ENCODE assay signal across 8 cellular contexts in the genomic region with DNA sequence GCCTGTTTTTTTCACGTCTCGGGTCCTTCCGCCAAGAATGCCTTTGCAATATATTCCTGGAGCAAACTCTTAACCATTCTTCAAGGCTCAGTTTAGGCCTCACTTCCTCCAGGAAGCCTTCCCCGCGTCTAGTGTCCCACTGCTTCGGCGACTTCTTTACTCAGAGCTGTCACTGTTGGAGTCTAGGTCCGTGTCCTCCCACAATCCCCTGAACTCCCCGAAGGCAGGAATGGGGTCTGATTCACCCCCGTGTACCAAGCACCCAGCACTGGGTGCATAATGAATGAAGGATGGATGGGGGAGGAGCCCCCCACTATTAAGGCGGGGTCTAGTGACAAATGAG. TPM values are rescaled to one million over a fixed set of nuclear protein-coding genes. Genes with fewer than 3 reads are reported as not detected.
DNase-seq lines count a peak whose midpoint lies in the region; ATAC-seq and TF ChIP-seq lines count a peak whose summit lies in the region.

No MANE protein-coding gene starts in this region.

- intact Hi-C loops in CD4-positive, alpha-beta T cell (cut with DNase I, micrococcal nuclease), result loop anchor here (2.0 to 10.0 kb wide), 4 partner anchors 20 to 168 kb away; partner anchors contain the start of gene PHAF1 (in 1 of the 2)

- H3K9me2 ChIP-seq in OCI-LY1 (ENCODE audit: low read depth, low read length), result no peaks in the 10 kb centered on the region

- H3K9me3 Mint-ChIP-seq in CD4-positive, alpha-beta T cell, result no peaks in the 10 kb centered on the region
- H3K9me3 Mint-ChIP-seq in HFFc6, result no peaks in the 10 kb centered on the region

- H3K4me3 ChIP-seq in OCI-LY1 (ENCODE audit: low read depth, low read length, poor library complexity, severe bottlenecking) (peak overlapping the region; percentile 68), epithelial cell of proximal tubule (ENCODE audit: low read depth, low read length) (peak overlapping the region; percentile 66), parathyroid adenoma (ENCODE audit: low read depth, low read length) (peak overlapping the region; percentile 81)

- DNase-seq in CD4-positive, alpha-beta T cell, result no peak
- DNase-seq in epithelial cell of proximal tubule (ENCODE audit: low read depth) (no peak), NCI-H1436 (lab: John Stamatoyannopoulos, UW) (no peak), germinal center (ENCODE audit: low spot score) (no peak), HFFc6 (no peak)

- H3K27ac ChIP-seq in CD4-positive, alpha-beta T cell (ENCODE audit: low read depth, low read length), result peak overlapping the region; percentile 87
- H3K27ac ChIP-seq in OCI-LY1 (ENCODE audit: low read depth, low read length, poor library complexity, severe bottlenecking) (no peak overlapping the region), parathyroid adenoma (peak overlapping the region; percentile 96)

- peaks cover 23% of the 10 kb centered on the region for H3K4me1 ChIP-seq in OCI-LY1 (ENCODE audit: insufficient read depth, low read length, severe bottlenecking)
- peaks cover 18% of the 10 kb centered on the region for H3K4me1 ChIP-seq in parathyroid adenoma

- no peaks in the 10 kb centered on the region for H3K36me3 Mint-ChIP-seq in CD4-positive, alpha-beta T cell (ENCODE audit: low read depth)
- peaks cover 4% of the 10 kb centered on the region; the same call in 1 of the 2 replicates for H3K36me3 Mint-ChIP-seq in HFFc6 (ENCODE audit: low read depth)

- H3K9me3 ChIP-seq in CD4-positive, alpha-beta T cell (ENCODE audit: control insufficient read depth, low read length), result no peaks in the 10 kb centered on the region
- no peaks in the 10 kb centered on the region for H3K9me3 ChIP-seq in OCI-LY1 (ENCODE audit: low read length)
- H3K9me3 ChIP-seq in parathyroid adenoma (ENCODE audit: control insufficient read depth, low read length), result no peaks in the 10 kb centered on the region

- peaks cover 18% of the 10 kb centered on the region for H3K4me1 Mint-ChIP-seq in CD4-positive, alpha-beta T cell (ENCODE audit: low read depth)
- peaks cover 21% of the 10 kb centered on the region for H3K4me1 Mint-ChIP-seq in HFFc6 (ENCODE audit: low read depth)

- peaks cover 7% of the 10 kb centered on the region for H3K27me3 Mint-ChIP-seq in CD4-positive, alpha-beta T cell
- peaks cover 3% of the 10 kb centered on the region for H3K27me3 Mint-ChIP-seq in HFFc6 (ENCODE audit: insufficient read depth)

- CTCF ChIA-PET in CD4-positive, alpha-beta T cell (lab: Charles Lee), result interaction anchor here (1.5 to 1.7 kb wide), 3 partner anchors 23 to 229 kb away, joined by 5 to 6 read pairs (median 5); partner anchors contain the start of genes FBXL8 and TRADD

- H3K4me2 ChIP-seq in OCI-LY1 (ENCODE audit: low read length) (peak overlapping the region; percentile 82), parathyroid adenoma (ENCODE audit: low read length) (peak overlapping the region; percentile 94)

- no peak overlapping the region for H3K4me3 Mint-ChIP-seq in CD4-positive, alpha-beta T cell
- no peak overlapping the region for H3K4me3 Mint-ChIP-seq in HFFc6

- no peak overlapping the region for H3K27ac Mint-ChIP-seq in CD4-positive, alpha-beta T cell
- no peak overlapping the region for H3K27ac Mint-ChIP-seq in HFFc6

- no peak overlapping the region for H2AFZ ChIP-seq in OCI-LY1 (ENCODE audit: low read length)
- H2AFZ ChIP-seq in parathyroid adenoma, result peak overlapping the region; percentile 92

- no peak for TF ChIP-seq CTCF in CD4-positive, alpha-beta T cell (IDR thresholded peaks at IDR 0.05)
- no peak for TF ChIP-seq CTCF in OCI-LY1 (IDR thresholded peaks at IDR 0.05; ENCODE audit: low read length)
- TF ChIP-seq CTCF in epithelial cell of proximal tubule (conservative IDR thresholded peaks at IDR 0.05; ENCODE audit: low read depth, low read length), result no peak
- no peak for TF ChIP-seq CTCF in parathyroid adenoma (IDR thresholded peaks at IDR 0.05)
- no peak for TF ChIP-seq CTCF in HFFc6 (IDR thresholded peaks at IDR 0.05)

- ATAC-seq in CD4-positive, alpha-beta T cell (ENCODE audit: poor library complexity), result no peak
- ATAC-seq in HG03469 (IDR thresholded peaks at IDR 0.05; ENCODE audit: unreplicated experiment), result no peak

- POLR2A ChIA-PET in CD4-positive, alpha-beta T cell (lab: Charles Lee), result interaction anchor here (0.8 to 5.2 kb wide), 5 partner anchors 9 to 165 kb away, joined by 3 to 51 read pairs (median 6); partner anchors contain the start of genes E2F4, FBXL8, TMEM208 and TRADD

- H3K9ac ChIP-seq in OCI-LY1 (ENCODE audit: low read length) (peak overlapping the region; percentile 68), parathyroid adenoma (no peak overlapping the region)

- H3K27me3 ChIP-seq in CD4-positive, alpha-beta T cell (ENCODE audit: control insufficient read depth, insufficient read depth, low read length), result no peaks in the 10 kb centered on the region
- H3K27me3 ChIP-seq in OCI-LY1 (ENCODE audit: insufficient read depth, low read length) (no peaks in the 10 kb centered on the region), parathyroid adenoma (ENCODE audit: control insufficient read depth, insufficient read depth, low read length) (no peaks in the 10 kb centered on the region)

- H3K36me3 ChIP-seq in OCI-LY1 (ENCODE audit: insufficient read depth, low read length) (no peaks in the 10 kb centered on the region), parathyroid adenoma (ENCODE audit: control insufficient read depth, insufficient read depth, low read length) (no peaks in the 10 kb centered on the region)

- no peaks in the 10 kb centered on the region for H3F3A ChIP-seq in OCI-LY1 (ENCODE audit: insufficient read depth, low read length)

- H3K79me2 ChIP-seq in OCI-LY1 (ENCODE audit: insufficient read depth, low read length) (no peaks in the 10 kb centered on the region), parathyroid adenoma (no peaks in the 10 kb centered on the region)

- no peaks in the 10 kb centered on the region for H4K20me1 ChIP-seq in OCI-LY1 (ENCODE audit: insufficient read depth, low read length)

RNA-seq across cellular contexts. Expression of gene MATCAP1, which starts 0.5 kb away (rescaled TPM):
- total RNA-seq in CD4-positive, alpha-beta T cell, result 10 to 100 TPM in 1 of 2 experiments, 1 to 10 TPM in 1; 9.7 to 10.6 TPM
- total RNA-seq in epithelial cell of proximal tubule, result 5.1 and 11.4 TPM in 2 replicates
- 10 to 100 TPM in 5 of 6 experiments, 1 to 10 TPM in 1; 9.6 to 13.8 (median 11.6) TPM for total RNA-seq in HFFc6 (2021; fragmentation: NEBNext Ultra II Directional; extraction: Animal tissue kit (Norgen Biotek cat#: 25700))

RNA-seq across cellular contexts. Expression of gene EXOC3L1, which starts 6.7 kb away (rescaled TPM):
- total RNA-seq in CD4-positive, alpha-beta T cell, result not detected
- 1.2 TPM in 1 of 2 replicates, not detected in the other for total RNA-seq in epithelial cell of proximal tubule
- under 1 TPM in 1 of 6 experiments, not detected in 5; 0.18 TPM for total RNA-seq in HFFc6 (2021; fragmentation: NEBNext Ultra II Directional; extraction: Animal tissue kit (Norgen Biotek cat#: 25700))

RNA-seq across cellular contexts. Expression of gene E2F4, which starts 8.7 kb away (rescaled TPM):
- total RNA-seq in CD4-positive, alpha-beta T cell, result 10 to 100 TPM; 50.9 to 56.1 TPM
- total RNA-seq in epithelial cell of proximal tubule, result 78.9 and 108 TPM in 2 replicates
- total RNA-seq in HFFc6 (2021; fragmentation: NEBNext Ultra II Directional; extraction: Animal tissue kit (Norgen Biotek cat#: 25700)), result 10 to 100 TPM; 52.9 to 64.7 (median 61.0) TPM

RNA-seq across cellular contexts. Expression of gene NOL3, which starts 12.9 kb away (rescaled TPM):
- total RNA-seq in CD4-positive, alpha-beta T cell, result 1 to 10 TPM; 1.1 to 1.2 TPM
- 12.5 and 39.4 TPM in 2 replicates for total RNA-seq in epithelial cell of proximal tubule
- total RNA-seq in HFFc6 (2021; fragmentation: NEBNext Ultra II Directional; extraction: Animal tissue kit (Norgen Biotek cat#: 25700)), result 10 to 100 TPM; 16.1 to 20.1 (median 17.7) TPM

RNA-seq across cellular contexts. Expression of gene ELMO3, which starts 15.7 kb away (rescaled TPM):
- 1 to 10 TPM; 1.9 to 2.3 TPM for total RNA-seq in CD4-positive, alpha-beta T cell
- total RNA-seq in epithelial cell of proximal tubule, result 4.0 and 11.0 TPM in 2 replicates
- 1 to 10 TPM in 3 of 6 experiments, under 1 TPM in 3; 0.79 to 1.3 (median 1.1) TPM for total RNA-seq in HFFc6 (2021; fragmentation: NEBNext Ultra II Directional; extraction: Animal tissue kit (Norgen Biotek cat#: 25700))
